In the genomic region with DNA sequence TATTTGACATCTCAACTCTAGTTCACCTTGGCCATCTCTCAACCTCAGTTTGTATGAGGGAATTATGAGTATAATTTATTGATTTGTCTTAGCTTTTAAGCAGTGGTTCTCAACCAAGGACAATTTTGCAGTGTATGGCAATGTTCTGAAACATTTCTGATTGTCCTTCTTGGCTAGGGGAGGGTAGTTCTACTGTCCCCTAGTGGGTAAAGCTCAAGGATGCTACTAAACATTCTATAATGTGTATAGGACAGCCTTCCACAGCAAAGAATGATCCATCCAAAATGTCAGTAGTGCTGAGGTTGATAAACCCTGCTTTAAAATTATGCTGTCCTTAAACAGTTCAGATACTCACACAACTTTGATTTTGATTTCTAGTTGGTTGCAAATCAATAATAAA, we compare ENCODE assay signal across 12 cellular contexts.
A peak's percentile ranks its signal among the peaks of the same experiment; 100 is the strongest.
DNase-seq lines count a peak whose midpoint lies in the region; ATAC-seq, FAIRE-seq and TF ChIP-seq lines count a peak whose summit lies in the region.
"Had no signal": no experiment of that assay in that cellular context is flagged by ENCODE, and none has a peak within 500 bp of the region (broad histone marks: within the 10 kb centered on the region; RNA-seq: fewer than 3 reads in every experiment).

No MANE protein-coding gene starts in this region.

- ATAC-seq in IMR-90 (ENCODE audit: low read depth) (0 out of 2 replicates have a peak, but pooled peaks have one; percentile 21), GM21576 (IDR thresholded peaks at IDR 0.05; ENCODE audit: unreplicated experiment) (no peak)
- ATAC-seq: activated CD8-positive, alpha-beta T cell treated with anti-CD3 and anti-CD28 coated beads, Interleukin-2, amount 10 ng/mL, durations not matched to agents 7 days and 5 days had no signal

- H4K8ac ChIP-seq in IMR-90 (ENCODE audit: low read depth in 2 of 2, low read length in 2 of 2): no peak overlapping the region
- no peak overlapping the region for H4K8ac ChIP-seq in mesenchymal stem cell (ENCODE audit: low read length)

- H3K27me3 ChIP-seq in IMR-90 (ENCODE audit: control insufficient read depth, insufficient read depth, low read length) (no peaks in the 10 kb centered on the region), WERI-Rb-1 (ENCODE audit: insufficient read depth, low read depth, severe bottlenecking) (no peaks in the 10 kb centered on the region), keratinocyte (ENCODE audit: control insufficient read depth, extremely low read depth, insufficient read depth, low read length) (no peaks in the 10 kb centered on the region), mesenchymal stem cell (ENCODE audit: control insufficient read depth in 1 of 2, insufficient read depth in 1 of 2, low read length in 2 of 2) (no peaks in the 10 kb centered on the region)

- H3K4me3 Mint-ChIP-seq in Calu3 (ENCODE audit: low read depth, unreplicated experiment): no peak overlapping the region
- H3K4me3 Mint-ChIP-seq: activated CD8-positive, alpha-beta T cell treated with anti-CD3 and anti-CD28 coated beads, Interleukin-2, amount 10 ng/mL, durations not matched to agents 7 days and 5 days had no signal

- no peak for FAIRE-seq in keratinocyte (lab: Jason Lieb, UNC)
- FAIRE-seq: G401.6 had no signal

- no peaks in the 10 kb centered on the region for H3K79me2 ChIP-seq in keratinocyte (ENCODE audit: control insufficient read depth, insufficient read depth, low read length)

- no peaks in the 10 kb centered on the region for H3K27me3 Mint-ChIP-seq in Calu3 (ENCODE audit: unreplicated experiment)

- H4K91ac ChIP-seq in IMR-90 (ENCODE audit: insufficient read depth, low read depth, low read length) (no peak overlapping the region), mesenchymal stem cell (ENCODE audit: low read length) (no peak overlapping the region)

- H2BK12ac ChIP-seq in mesenchymal stem cell (ENCODE audit: low read length in 2 of 2): no peak overlapping the region

- H3K4me2 ChIP-seq in IMR-90 (ENCODE audit: low read depth, low read length) (no peak overlapping the region), keratinocyte (ENCODE audit: control insufficient read depth, extremely low read depth, insufficient read depth, low read depth, low read length) (no peak overlapping the region), mesenchymal stem cell (ENCODE audit: low read length, poor library complexity, severe bottlenecking) (no peak overlapping the region)

- H3K18ac ChIP-seq in IMR-90 (ENCODE audit: low read depth, low read length): no peak overlapping the region
- no peak overlapping the region for H3K18ac ChIP-seq in mesenchymal stem cell (ENCODE audit: low read depth in 1 of 2, low read length in 2 of 2)

- H3K36me3 Mint-ChIP-seq in Calu3 (ENCODE audit: insufficient read depth, unreplicated experiment): peaks cover 6% of the 10 kb centered on the region

- no peak overlapping the region for H2BK20ac ChIP-seq in IMR-90 (ENCODE audit: low read depth, low read length)

- no peak overlapping the region for H3K56ac ChIP-seq in IMR-90 (ENCODE audit: extremely low read depth, insufficient read depth, low read length)

- H3K4me1 Mint-ChIP-seq in Calu3 (ENCODE audit: low read depth, unreplicated experiment): no peaks in the 10 kb centered on the region

- H3K23ac ChIP-seq in IMR-90 (ENCODE audit: low read depth, low read length) (no peak overlapping the region), mesenchymal stem cell (ENCODE audit: low read length in 2 of 2) (no peak overlapping the region)

- H3K27ac ChIP-seq in IMR-90 (ENCODE audit: insufficient read depth, low read length) (no peak overlapping the region), WERI-Rb-1 (no peak overlapping the region), keratinocyte (ENCODE audit: control insufficient read depth, insufficient read depth, low read length) (no peak overlapping the region), mesenchymal stem cell (ENCODE audit: low read length, poor library complexity, severe bottlenecking) (no peak overlapping the region)

- H3K9me1 ChIP-seq in IMR-90 (ENCODE audit: insufficient read depth, low read length) (no peaks in the 10 kb centered on the region), keratinocyte (ENCODE audit: control insufficient read depth, extremely low read depth, insufficient read depth, low read length) (no peaks in the 10 kb centered on the region)

- no peak overlapping the region for H2AK9ac ChIP-seq in IMR-90 (replicated peaks; ENCODE audit: low read depth, low read length, poor library complexity)

- H3K36me3 ChIP-seq in IMR-90 (ENCODE audit: control insufficient read depth, insufficient read depth, low read length) (peaks cover 2% of the 10 kb centered on the region), WERI-Rb-1 (no peaks in the 10 kb centered on the region; the same call in 1 of the 2 replicates), keratinocyte (ENCODE audit: control insufficient read depth in 2 of 2, extremely low read depth in 1 of 2, insufficient read depth in 2 of 2, low read length in 2 of 2) (peaks cover 5 to 15% of the 10 kb centered on the region in 2 experiments), mesenchymal stem cell (ENCODE audit: control insufficient read depth in 1 of 2, insufficient read depth in 2 of 2, low read depth in 1 of 2, low read length in 2 of 2) (peaks cover 0 to 60% of the 10 kb centered on the region in 2 experiments)

- TF ChIP-seq CTCF in Calu3 (IDR thresholded peaks at IDR 0.05; ENCODE audit: unreplicated experiment) (peak; percentile 20), IMR-90 (conservative IDR thresholded peaks at IDR 0.05; ENCODE audit: low read depth, low read length) (peak; percentile 47), WERI-Rb-1 (IDR thresholded peaks at IDR 0.05; ENCODE audit: low read depth, low read length) (peak; percentile 49), keratinocyte (optimal IDR thresholded peaks at IDR 0.05 in 1 of 3, IDR thresholded peaks at IDR 0.05 in 1 of 3, conservative IDR thresholded peaks at IDR 0.05 in 1 of 3; ENCODE audit: extremely low read depth in 1 of 3, insufficient read depth in 2 of 3, low read length in 3 of 3) (peak in 2 of 3 experiments; percentile 23 to 28)

- POLR2A ChIA-PET in IMR-90 (lab: Charles Lee; ENCODE audit: unreplicated experiment): interaction anchor here (0.5 kb wide), 1 partner anchor 61 kb away, joined by 4 read pairs; no protein-coding TSS in a partner anchor

- H2BK120ac ChIP-seq in IMR-90 (ENCODE audit: low read depth, low read length) (no peak overlapping the region), mesenchymal stem cell (ENCODE audit: low read depth, low read length) (no peak overlapping the region)

- intact Hi-C loops in Calu3 (cut with micrococcal nuclease; ENCODE audit: unreplicated experiment) (loop anchor here (10.0 kb wide), 1 partner anchor 118 kb away; the partner anchor contains the start of gene HSD17B12), IMR-90 (cut with micrococcal nuclease) (loop anchor here (5.0 kb wide), 1 partner anchor 120 kb away; the partner anchor contains the start of gene HSD17B12)

- DNase-seq in Calu3 (no peak), IMR-90 (peak; percentile 16), WERI-Rb-1 (no peak), keratinocyte (ENCODE audit: low read depth, low spot score) (no peak), SKM-1 treated with dmso at 0.1 percent for 144 hours (lab: John Stamatoyannopoulos, UW; ENCODE audit: unreplicated experiment) (no peak), mesenchymal stem cell (no peak), SIG-M5 treated with dmso at 0.1 percent for 504 hours (lab: John Stamatoyannopoulos, UW; ENCODE audit: unreplicated experiment) (no peak)
- DNase-seq: activated CD8-positive, alpha-beta T cell treated with anti-CD3 and anti-CD28 coated beads, Interleukin-2, amount 10 ng/mL, durations not matched to agents 7 days and 5 days; NCI-H1105; SIG-M5 had no signal

- H2AK5ac ChIP-seq in IMR-90 (ENCODE audit: low read depth, low read length): no peak overlapping the region
- H2AK5ac ChIP-seq in mesenchymal stem cell (ENCODE audit: low read length, severe bottlenecking): no peak overlapping the region

- H3K9me3 ChIP-seq in IMR-90 (ENCODE audit: control insufficient read depth, insufficient read depth, low read length) (no peaks in the 10 kb centered on the region), WERI-Rb-1 (ENCODE audit: severe bottlenecking) (no peaks in the 10 kb centered on the region), keratinocyte (ENCODE audit: control insufficient read depth, low read depth, low read length) (no peaks in the 10 kb centered on the region), mesenchymal stem cell (ENCODE audit: control insufficient read depth, low read length) (no peaks in the 10 kb centered on the region)

- TF ChIP-seq RAD21 in IMR-90 (IDR thresholded peaks at IDR 0.05; ENCODE audit: low read length): peak; percentile 44

- BruUV-seq in Calu3 (replicated peaks; lab: Mats Ljungman, UMichigan) (no TSS peak), IMR-90 (replicated peaks; lab: Mats Ljungman, UMichigan) (no TSS peak)

- H2BK5ac ChIP-seq in IMR-90 (ENCODE audit: low read depth, low read length, poor library complexity, severe bottlenecking) (no peak overlapping the region), mesenchymal stem cell (ENCODE audit: low read depth, low read length, poor library complexity, severe bottlenecking) (no peak overlapping the region)

- H2BK15ac ChIP-seq in IMR-90 (ENCODE audit: low read depth, low read length) (no peak overlapping the region), mesenchymal stem cell (ENCODE audit: low read depth, poor library complexity, severe bottlenecking) (no peak overlapping the region)

- H3K79me1 ChIP-seq in IMR-90 (ENCODE audit: low read depth in 1 of 2, low read length in 2 of 2) (peaks cover 4 to 8% of the 10 kb centered on the region in 2 experiments; a peak in 2 of 4 replicates), mesenchymal stem cell (replicated peaks; ENCODE audit: low read length, poor library complexity, severe bottlenecking) (peaks cover 4% of the 10 kb centered on the region)

- H3K4me3 ChIP-seq in IMR-90 (ENCODE audit: insufficient read depth, low read depth, low read length) (no peak overlapping the region), WERI-Rb-1 (ENCODE audit: low read depth, low read length) (no peak overlapping the region), keratinocyte (ENCODE audit: control insufficient read depth in 2 of 3, extremely low read depth in 1 of 3, insufficient read depth in 2 of 3, low read depth in 1 of 3, low read length in 3 of 3) (no peak overlapping the region), mesenchymal stem cell (ENCODE audit: insufficient read depth in 1 of 2, low read depth in 1 of 2, low read length in 2 of 2) (no peak overlapping the region)

- CTCF ChIA-PET in Calu3 (lab: Charles Lee): interaction anchor here (1.0 kb wide), 1 partner anchor 13 kb away, joined by 3 read pairs; no protein-coding TSS in a partner anchor
- CTCF ChIA-PET in IMR-90 (lab: Yijun Ruan, JAX): interaction anchor here (0.6 to 1.2 kb wide), 4 partner anchors 15 to 338 kb away, joined by 3 to 4 read pairs (median 3); no protein-coding TSS in a partner anchor

- no peak for TF ChIP-seq POLR2A in IMR-90 (IDR thresholded peaks at IDR 0.05; ENCODE audit: low read depth, low read length)

- H4K20me1 ChIP-seq in IMR-90 (ENCODE audit: insufficient read depth, low read length) (no peaks in the 10 kb centered on the region), keratinocyte (ENCODE audit: control insufficient read depth, extremely low read depth, insufficient read depth, low read length) (no peaks in the 10 kb centered on the region)

- in situ Hi-C loops in IMR-90 (cut with MboI; ENCODE audit: low sequenced_read_pairs): no loop called here

- no peak overlapping the region for H3K27ac Mint-ChIP-seq in Calu3 (ENCODE audit: unreplicated experiment)
- H3K27ac Mint-ChIP-seq: activated CD8-positive, alpha-beta T cell treated with anti-CD3 and anti-CD28 coated beads, Interleukin-2, amount 10 ng/mL, durations not matched to agents 7 days and 5 days had no signal

- dilution Hi-C loops in IMR-90 (cut with HindIII; ENCODE audit: low sequenced_read_pairs, unreplicated experiment): no loop called here
- dilution Hi-C loops in keratinocyte (cut with MboI; ENCODE audit: extremely low pct_ligation_motif_present, low sequenced_read_pairs): no loop called here

- H4K5ac ChIP-seq in IMR-90 (ENCODE audit: low read depth, low read length): no peak overlapping the region

- no peak overlapping the region for H2AFZ ChIP-seq in IMR-90 (replicated peaks; ENCODE audit: low read length, poor library complexity)
- no peak overlapping the region for H2AFZ ChIP-seq in keratinocyte (ENCODE audit: control insufficient read depth, low read length)
- no peak overlapping the region for H2AFZ ChIP-seq in mesenchymal stem cell (ENCODE audit: low read depth, low read length)

- H3K4me1 ChIP-seq in IMR-90 (ENCODE audit: control insufficient read depth, insufficient read depth, low read length) (peaks cover 2% of the 10 kb centered on the region), keratinocyte (ENCODE audit: control insufficient read depth, extremely low read depth, insufficient read depth, low read length) (peaks cover 7% of the 10 kb centered on the region), mesenchymal stem cell (ENCODE audit: control insufficient read depth, insufficient read depth, low read depth, low read length) (no peaks in the 10 kb centered on the region)

- H3K14ac ChIP-seq in IMR-90 (replicated peaks; ENCODE audit: low read depth, low read length) (no peak overlapping the region), mesenchymal stem cell (ENCODE audit: low read length in 2 of 2) (no peak overlapping the region)

- peaks cover 3% of the 10 kb centered on the region for H3K9me3 Mint-ChIP-seq in Calu3 (ENCODE audit: low read depth, unreplicated experiment)

- H3K9ac ChIP-seq in IMR-90 (ENCODE audit: low read depth, low read length) (no peak overlapping the region), keratinocyte (ENCODE audit: control insufficient read depth, extremely low read depth, insufficient read depth, low read length) (no peak overlapping the region), mesenchymal stem cell (ENCODE audit: low read length) (no peak overlapping the region)

- H3K4ac ChIP-seq in IMR-90 (ENCODE audit: low read depth, low read length) (no peak overlapping the region), mesenchymal stem cell (ENCODE audit: low read depth in 1 of 2, low read length in 2 of 2) (no peak overlapping the region)
